ENCODE assay signal across 8 cellular contexts in genomic region chr22:37486224-37486845, GRCh38. TPM values are rescaled to one million over a fixed set of nuclear protein-coding genes. Genes with fewer than 3 reads are reported as not detected.
DNase-seq lines count a peak whose midpoint lies in the region; ATAC-seq and TF ChIP-seq lines count a peak whose summit lies in the region.

A gene with protein sequence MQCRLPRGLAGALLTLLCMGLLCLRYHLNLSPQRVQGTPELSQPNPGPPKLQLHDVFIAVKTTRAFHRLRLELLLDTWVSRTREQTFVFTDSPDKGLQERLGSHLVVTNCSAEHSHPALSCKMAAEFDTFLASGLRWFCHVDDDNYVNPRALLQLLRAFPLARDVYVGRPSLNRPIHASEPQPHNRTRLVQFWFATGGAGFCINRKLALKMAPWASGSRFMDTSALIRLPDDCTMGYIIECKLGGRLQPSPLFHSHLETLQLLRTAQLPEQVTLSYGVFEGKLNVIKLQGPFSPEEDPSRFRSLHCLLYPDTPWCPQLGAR (minus strand): TSS chr22:37486384. CDS start chr22:37486177, 207 bp downstream.

- intact Hi-C loops in T-helper 2 cell treated with Interferon-gamma antibody and Interleukin-4, amounts not matched to agents 100 ng/mL and 5 ng/mL, for 36 hours (cut with micrococcal nuclease): loop anchor here (10.0 kb wide), 1 partner anchor 242 kb away; the partner anchor contains the start of gene RAC2
- intact Hi-C loops in ascending aorta (cut with DNase I): no loop called here

- peaks cover 10 to 15% of the 10 kb centered on the region in 2 donors for H3K4me1 ChIP-seq in ascending aorta
- H3K4me1 ChIP-seq in skeletal muscle tissue (ENCODE audit: control insufficient read depth in 3 of 3, insufficient read depth in 3 of 3, low read length in 3 of 3): peaks cover 16 to 30% (median 23%) of the 10 kb centered on the region in 3 donors

- H3K9me3 ChIP-seq in ascending aorta (no peaks in the 10 kb centered on the region), skeletal muscle tissue (ENCODE audit: control insufficient read depth in 3 of 3, low read length in 3 of 3) (no peaks in the 10 kb centered on the region)

- ATAC-seq in GM19452 (IDR thresholded peaks at IDR 0.05; ENCODE audit: unreplicated experiment): peak; percentile 61
- ATAC-seq in GM18873 (IDR thresholded peaks at IDR 0.05; ENCODE audit: low FRiP score, unreplicated experiment): no peak

- peak; percentile 87 for DNase-seq in CMK (ENCODE audit: low read depth)
- DNase-seq in Jurkat, Clone E6-1 (ENCODE audit: low read depth, low spot score): peak; percentile 37
- DNase-seq in ascending aorta (ENCODE audit: low spot score in 2 of 2): peak; percentile 49 to 78
- DNase-seq in hypothalamus (lab: John Stamatoyannopoulos, UW): peak in 29 of 51 donors; percentile 4 to 57 (median 23)

- H3K4me3 ChIP-seq in Jurkat, Clone E6-1 (ENCODE audit: low read length): peak within 1 kb of the TSS; percentile 92
- H3K4me3 ChIP-seq in ascending aorta (peak within 1 kb of the TSS; percentile 8 to 46), skeletal muscle tissue (ENCODE audit: low read length in 3 of 3) (peak within 1 kb of the TSS; percentile 43 to 64 (median 51))

- TF ChIP-seq CTCF in ascending aorta (IDR thresholded peaks at IDR 0.05): no peak

- peak within 1 kb of the TSS in 2 of 3 donors; percentile 32 to 57 for H3K9ac ChIP-seq in skeletal muscle tissue (ENCODE audit: low read depth in 1 of 3, low read length in 3 of 3)

- H3K36me3 ChIP-seq in ascending aorta: no peaks in the 10 kb centered on the region
- H3K36me3 ChIP-seq in skeletal muscle tissue (ENCODE audit: control insufficient read depth in 3 of 3, insufficient read depth in 3 of 3, low read length in 3 of 3): no peaks in the 10 kb centered on the region

- peak within 1 kb of the TSS; percentile 12 to 55 for H3K27ac ChIP-seq in ascending aorta
- H3K27ac ChIP-seq in skeletal muscle tissue (ENCODE audit: low read depth, low read length): peak within 1 kb of the TSS; percentile 58

- H3K27me3 ChIP-seq in ascending aorta: no peaks in the 10 kb centered on the region
- H3K27me3 ChIP-seq in skeletal muscle tissue (ENCODE audit: control insufficient read depth in 3 of 3, insufficient read depth in 3 of 3, low read length in 3 of 3): peaks cover 9 to 26% (median 20%) of the 10 kb centered on the region in 3 donors

RNA-seq across cellular contexts. Expression of the gene that starts here (rescaled TPM):
- 55.1 TPM for polyA plus RNA-seq in Jurkat, Clone E6-1 (2012; ENCODE audit: insufficient read depth, insufficient read length)
- total RNA-seq in T-helper 2 cell treated with Interferon-gamma antibody and Interleukin-4, amounts not matched to agents 100 ng/mL and 5 ng/mL, for 36 hours: 247 and 250 TPM in 2 replicates
- total RNA-seq in ascending aorta: 101 TPM
- total RNA-seq in skeletal muscle tissue: 3.7 TPM

Comparison
In these comparisons a context has a peak if more than half of its experiments do, and no peak if none do; other contexts are left out.
1. RNA of the gene that starts here (total RNA-seq): 247 to 250 TPM in T-helper 2 cell treated with Interferon-gamma antibody and Interleukin-4, amounts not matched to agents 100 ng/mL and 5 ng/mL, for 36 hours and 101 TPM in ascending aorta (single experiment); 3.7 TPM in skeletal muscle tissue (single experiment); every median in the first group is over 10 times any median in the second.
2. DNase-seq: peak in every context shown above with its lines; median percentile 87 in CMK; 64 in ascending aorta; 37 in Jurkat, Clone E6-1; 23 in hypothalamus.
3. H3K4me3 ChIP-seq: peak in every context shown above with its lines; median percentile 92 in Jurkat, Clone E6-1; 51 in skeletal muscle tissue; 27 in ascending aorta.